ENCODE assay signal across 9 cellular contexts in genomic region chr9:16869961-16870605, GRCh38. TPM values are rescaled to one million over a fixed set of nuclear protein-coding genes. Genes with fewer than 3 reads are reported as not detected.
DNase-seq lines count a peak whose midpoint lies in the region; ATAC-seq and TF ChIP-seq lines count a peak whose summit lies in the region.
"Had no signal": no experiment of that assay in that cellular context is flagged by ENCODE, and none has a peak within 500 bp of the region (broad histone marks: within the 10 kb centered on the region; RNA-seq: fewer than 3 reads in every experiment).

No MANE protein-coding gene starts in this region.

- no peaks in the 10 kb centered on the region for H3K9me3 ChIP-seq in muscle layer of colon (ENCODE audit: low read length)

- ATAC-seq in T-cell (replicated peaks in 1 of 4), result no peak

- CTCF ChIA-PET in T-cell (lab: Charles Lee), result no interaction called here

- no peak overlapping the region for H3K4me3 Mint-ChIP-seq in T-cell

- peak overlapping the region; percentile 96 for H3K27ac ChIP-seq in muscle layer of colon (ENCODE audit: low read depth, low read length)

- no peak for TF ChIP-seq RAD21 in Ishikawa (IDR thresholded peaks at IDR 0.05; ENCODE audit: low read depth)

- TF ChIP-seq EP300 in Ishikawa (IDR thresholded peaks at IDR 0.05; ENCODE audit: borderline replicate concordance), result no peak

- H3K36me3 Mint-ChIP-seq in T-cell, result no peaks in the 10 kb centered on the region

- peak; percentile 37 for DNase-seq in ACHN
- DNase-seq in epithelial cell of proximal tubule (ENCODE audit: low read depth), result no peak
- DNase-seq in UCSD-AML1 (lab: John Stamatoyannopoulos, UW; ENCODE audit: unreplicated experiment), result no peak
- no peak for DNase-seq in SKM-1 (lab: John Stamatoyannopoulos, UW; ENCODE audit: unreplicated experiment)
- no peak for DNase-seq in T-helper 2 cell
- DNase-seq in T-cell, result no peak

- H3K4me1 Mint-ChIP-seq in T-cell, result peaks cover 0 to 9% (median 4%) of the 10 kb centered on the region in 3 donors

- peak overlapping the region; percentile 74 for H3K4me3 ChIP-seq in epithelial cell of proximal tubule (ENCODE audit: low read depth, low read length)
- peak overlapping the region; percentile 80 to 88 for H3K4me3 ChIP-seq in muscle layer of colon (ENCODE audit: low read depth in 1 of 2, low read length in 2 of 2)

- peak overlapping the region; percentile 78 for H3K9ac ChIP-seq in muscle layer of colon (ENCODE audit: low read length)

- TF ChIP-seq CTCF in epithelial cell of proximal tubule (conservative IDR thresholded peaks at IDR 0.05; ENCODE audit: low read depth, low read length), result no peak

- H3K36me3 ChIP-seq in muscle layer of colon (ENCODE audit: insufficient read depth, low read length), result no peaks in the 10 kb centered on the region

- H3K27ac Mint-ChIP-seq in T-cell, result no peak overlapping the region
- H3K27ac Mint-ChIP-seq: T-helper 1 cell treated with Interleukin-12 subunit alpha and Interleukin-12 subunit beta and Interleukin-4 antibody, amounts not matched to agents 30 μg/mL and 1 μg/mL, for 36 hours had no signal

- POLR2A ChIA-PET in T-cell (lab: Charles Lee), result no interaction called here

- H3K27me3 Mint-ChIP-seq in T-cell, result peaks cover 28 to 29% of the 10 kb centered on the region in 2 donors

- peaks cover 22% of the 10 kb centered on the region for H3K4me1 ChIP-seq in muscle layer of colon (ENCODE audit: insufficient read depth, low read length)

- in situ Hi-C loops in ACHN (cut with HindIII; ENCODE audit: low pct_ligation_motif_present, low pct_unique_long_range_greater_than_20kb, low sequenced_read_pairs), result no loop called here

- no peaks in the 10 kb centered on the region for H3K9me3 Mint-ChIP-seq in T-cell
- H3K9me3 Mint-ChIP-seq: T-helper 1 cell treated with Interleukin-12 subunit alpha and Interleukin-12 subunit beta and Interleukin-4 antibody, amounts not matched to agents 30 μg/mL and 1 μg/mL, for 36 hours had no signal

- H3K27me3 ChIP-seq in muscle layer of colon (ENCODE audit: control insufficient read depth in 1 of 2, insufficient read depth in 2 of 2, low read length in 2 of 2), result no peaks in the 10 kb centered on the region

TF ChIP-seq in Ishikawa, 13 proteins besides CTCF, POLR2A, EP300 and RAD21:
- TF ChIP-seq, protein P1, sequence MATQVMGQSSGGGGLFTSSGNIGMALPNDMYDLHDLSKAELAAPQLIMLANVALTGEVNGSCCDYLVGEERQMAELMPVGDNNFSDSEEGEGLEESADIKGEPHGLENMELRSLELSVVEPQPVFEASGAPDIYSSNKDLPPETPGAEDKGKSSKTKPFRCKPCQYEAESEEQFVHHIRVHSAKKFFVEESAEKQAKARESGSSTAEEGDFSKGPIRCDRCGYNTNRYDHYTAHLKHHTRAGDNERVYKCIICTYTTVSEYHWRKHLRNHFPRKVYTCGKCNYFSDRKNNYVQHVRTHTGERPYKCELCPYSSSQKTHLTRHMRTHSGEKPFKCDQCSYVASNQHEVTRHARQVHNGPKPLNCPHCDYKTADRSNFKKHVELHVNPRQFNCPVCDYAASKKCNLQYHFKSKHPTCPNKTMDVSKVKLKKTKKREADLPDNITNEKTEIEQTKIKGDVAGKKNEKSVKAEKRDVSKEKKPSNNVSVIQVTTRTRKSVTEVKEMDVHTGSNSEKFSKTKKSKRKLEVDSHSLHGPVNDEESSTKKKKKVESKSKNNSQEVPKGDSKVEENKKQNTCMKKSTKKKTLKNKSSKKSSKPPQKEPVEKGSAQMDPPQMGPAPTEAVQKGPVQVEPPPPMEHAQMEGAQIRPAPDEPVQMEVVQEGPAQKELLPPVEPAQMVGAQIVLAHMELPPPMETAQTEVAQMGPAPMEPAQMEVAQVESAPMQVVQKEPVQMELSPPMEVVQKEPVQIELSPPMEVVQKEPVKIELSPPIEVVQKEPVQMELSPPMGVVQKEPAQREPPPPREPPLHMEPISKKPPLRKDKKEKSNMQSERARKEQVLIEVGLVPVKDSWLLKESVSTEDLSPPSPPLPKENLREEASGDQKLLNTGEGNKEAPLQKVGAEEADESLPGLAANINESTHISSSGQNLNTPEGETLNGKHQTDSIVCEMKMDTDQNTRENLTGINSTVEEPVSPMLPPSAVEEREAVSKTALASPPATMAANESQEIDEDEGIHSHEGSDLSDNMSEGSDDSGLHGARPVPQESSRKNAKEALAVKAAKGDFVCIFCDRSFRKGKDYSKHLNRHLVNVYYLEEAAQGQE (IDR thresholded peaks at IDR 0.05; ENCODE audit: low read depth), result no peak
- no peak for TF ChIP-seq CEBPB (IDR thresholded peaks at IDR 0.05)
- no peak for TF ChIP-seq MAX (IDR thresholded peaks at IDR 0.05)
- TF ChIP-seq FOXM1 (IDR thresholded peaks at IDR 0.05; ENCODE audit: borderline replicate concordance, low read depth), result no peak
- no peak for TF ChIP-seq TCF12 (IDR thresholded peaks at IDR 0.05; ENCODE audit: low read depth)
- TF ChIP-seq EGR1 (IDR thresholded peaks at IDR 0.05), result no peak
- TF ChIP-seq, protein P2, sequence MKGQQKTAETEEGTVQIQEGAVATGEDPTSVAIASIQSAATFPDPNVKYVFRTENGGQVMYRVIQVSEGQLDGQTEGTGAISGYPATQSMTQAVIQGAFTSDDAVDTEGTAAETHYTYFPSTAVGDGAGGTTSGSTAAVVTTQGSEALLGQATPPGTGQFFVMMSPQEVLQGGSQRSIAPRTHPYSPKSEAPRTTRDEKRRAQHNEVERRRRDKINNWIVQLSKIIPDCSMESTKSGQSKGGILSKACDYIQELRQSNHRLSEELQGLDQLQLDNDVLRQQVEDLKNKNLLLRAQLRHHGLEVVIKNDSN (IDR thresholded peaks at IDR 0.05), result no peak
- TF ChIP-seq ZBTB7A (IDR thresholded peaks at IDR 0.05; ENCODE audit: low read depth), result peak; percentile 94

RNA-seq across cellular contexts. Expression of gene BNC2, which starts 0.4 kb away (rescaled TPM):
- total RNA-seq in epithelial cell of proximal tubule, result 2.9 and 3.7 TPM in 2 replicates
- 1 to 10 TPM in 1 of 5 donors, under 1 TPM in 4; 0.03 to 2.1 (median 0.57) TPM for total RNA-seq in T-cell
